Comparison of ENCODE assay signal across 17 cellular contexts in the genomic region with DNA sequence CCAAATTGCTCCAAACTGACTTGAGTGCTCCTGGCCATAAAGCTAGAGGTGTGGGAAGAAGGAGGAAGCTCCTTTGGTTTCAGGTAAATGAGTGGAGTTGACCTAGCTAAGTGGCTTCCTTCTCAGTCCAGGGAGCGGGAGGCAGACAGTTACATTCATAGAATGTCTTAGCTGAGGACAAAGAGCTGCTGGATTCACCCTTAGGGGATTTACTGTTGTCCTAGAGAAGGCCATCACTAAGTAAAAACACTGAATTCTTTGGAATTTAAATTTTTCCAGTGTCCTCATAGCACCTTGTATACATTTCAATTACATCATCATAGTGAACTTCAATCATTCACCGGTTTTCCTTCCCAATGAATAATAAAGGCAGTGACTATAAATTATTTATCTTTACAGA. TPM values are rescaled to one million over a fixed set of nuclear protein-coding genes. Genes with fewer than 3 reads are reported as not detected.
DNase-seq lines count a peak whose midpoint lies in the region.
"Had no signal": no experiment of that assay in that cellular context is flagged by ENCODE, and none has a peak within 500 bp of the region (broad histone marks: within the 10 kb centered on the region; RNA-seq: fewer than 3 reads in every experiment).

No MANE protein-coding gene starts in this region.

- no peak overlapping the region for H3K4me2 ChIP-seq in mesendoderm (ENCODE audit: low read length)
- H3K4me2 ChIP-seq: BLaER1 had no signal

- H3K36me3 ChIP-seq in HAP-1 (replicated peaks) (no peaks in the 10 kb centered on the region), NT2/D1 (ENCODE audit: insufficient read depth, insufficient read length, low read length) (no peaks in the 10 kb centered on the region), mesendoderm (ENCODE audit: control insufficient read depth, insufficient read depth, low read length) (no peaks in the 10 kb centered on the region)
- H3K36me3 ChIP-seq: BLaER1 had no signal

- H2BK5ac ChIP-seq in mesendoderm (ENCODE audit: low read length) = no peak overlapping the region

- no peak overlapping the region for H3K56ac ChIP-seq in mesendoderm (ENCODE audit: low read length)

- no peaks in the 10 kb centered on the region for H3K79me1 ChIP-seq in mesendoderm (ENCODE audit: low read length)

- H2BK15ac ChIP-seq in mesendoderm (replicated peaks; ENCODE audit: low read depth) = no peak overlapping the region

- no peak overlapping the region for H3K18ac ChIP-seq in mesendoderm (ENCODE audit: low read length)

- no peak overlapping the region for H3K4ac ChIP-seq in mesendoderm (ENCODE audit: low read depth, low read length)

- no peak overlapping the region for H3K27ac ChIP-seq in mesendoderm (ENCODE audit: low read depth, low read length)
- H3K27ac ChIP-seq: BLaER1, C4-2B had no signal

- no peak overlapping the region for H4K8ac ChIP-seq in mesendoderm (ENCODE audit: low read depth, low read length)

- H3K79me2 ChIP-seq in mesendoderm (ENCODE audit: control insufficient read depth, insufficient read depth, low read length) = no peaks in the 10 kb centered on the region

- H3K27me3 ChIP-seq in HAP-1 (ENCODE audit: low read depth) (no peaks in the 10 kb centered on the region), NT2/D1 (ENCODE audit: insufficient read depth, insufficient read length) (no peaks in the 10 kb centered on the region), mesendoderm (ENCODE audit: insufficient read depth, low read length, poor library complexity) (no peaks in the 10 kb centered on the region)
- H3K27me3 ChIP-seq: BLaER1 had no signal

- no peak overlapping the region for H2AK5ac ChIP-seq in mesendoderm (ENCODE audit: low read length)

- in situ Hi-C loops in HAP-1 (cut with MboI; ENCODE audit: low sequenced_read_pairs) = no loop called here

- DNase-seq in HAP-1 (ENCODE audit: low spot score in 2 of 2) (peak; percentile 10 to 21), NT2/D1 (ENCODE audit: low read depth, low spot score) (peak; percentile 13), mesendoderm (peak; percentile 10), NCI-H446 treated with DMSO at 0.1 percent for 48 hours (lab: John Stamatoyannopoulos, UW) (no peak), anterior cingulate cortex (lab: John Stamatoyannopoulos, UW) (no peak)
- no peak for DNase-seq in stimulated activated naive CD4-positive, alpha-beta T cell treated with Interleukin-2 at 50 U/mL for 16 hours (lab: John Stamatoyannopoulos, UW)
- DNase-seq: Caco-2; CD4-positive, CD25-positive, alpha-beta regulatory T cell; CD8-positive, alpha-beta T cell; DMS153; DND-41; GDM1; GOT3; HCEC 1CT had no signal

- no peak overlapping the region for H3K9ac ChIP-seq in NT2/D1 (ENCODE audit: insufficient read length, low read depth)
- H3K9ac ChIP-seq in mesendoderm (ENCODE audit: low read length) = no peak overlapping the region
- H3K9ac ChIP-seq: BLaER1 had no signal

- no peak overlapping the region for H3K23ac ChIP-seq in mesendoderm (ENCODE audit: low read length)

- H3K4me3 ChIP-seq in HAP-1 (no peak overlapping the region), NT2/D1 (ENCODE audit: insufficient read length, low read depth) (no peak overlapping the region), mesendoderm (ENCODE audit: low read length) (no peak overlapping the region)
- H3K4me3 ChIP-seq: BLaER1, GM12878 had no signal

- no CpG with 5 or more reads among the region's 2 CpGs for WGBS in mesendoderm (ENCODE audit: extremely low coverage, insufficient coverage, low lambda C conversion rate)

- H3K9me3 ChIP-seq in HAP-1 (no peaks in the 10 kb centered on the region), NT2/D1 (ENCODE audit: insufficient read depth, low read length) (no peaks in the 10 kb centered on the region)
- H3K9me3 ChIP-seq: BLaER1, Caco-2 had no signal

- no peak overlapping the region for H4K5ac ChIP-seq in mesendoderm (ENCODE audit: low read length)

- H3K4me1 ChIP-seq in HAP-1 (peaks cover 3% of the 10 kb centered on the region; the same call in 1 of the 2 replicates), NT2/D1 (ENCODE audit: insufficient read depth, insufficient read length) (no peaks in the 10 kb centered on the region), mesendoderm (ENCODE audit: control insufficient read depth, low read depth, low read length) (no peaks in the 10 kb centered on the region)
- H3K4me1 ChIP-seq: BLaER1, Caco-2 had no signal

- H2BK120ac ChIP-seq in mesendoderm (ENCODE audit: low read depth, low read length) = no peak overlapping the region

RNA-seq across cellular contexts. Expression of a gene that starts 27.3 kb away (rescaled TPM):
- polyA plus RNA-seq in mesendoderm (2013, experiment 1 of 2) = 39.5 TPM
- 39.7 TPM for polyA plus RNA-seq in mesendoderm (2013, experiment 2 of 2)
- polyA plus RNA-seq: CD4-positive, CD25-positive, alpha-beta regulatory T cell; GM12878 had no signal

Comparison
In these comparisons a context has a peak if more than half of its experiments do, and no peak if none do; other contexts are left out.
1. DNase-seq: peak in HAP-1 (2 of 2), NT2/D1 (single experiment) and mesendoderm (single experiment); none in stimulated activated naive CD4-positive, alpha-beta T cell treated with Interleukin-2 at 50 U/mL for 16 hours (single experiment), NCI-H446 treated with DMSO at 0.1 percent for 48 hours (single experiment) and anterior cingulate cortex (0 of 58).